In the genomic region with DNA sequence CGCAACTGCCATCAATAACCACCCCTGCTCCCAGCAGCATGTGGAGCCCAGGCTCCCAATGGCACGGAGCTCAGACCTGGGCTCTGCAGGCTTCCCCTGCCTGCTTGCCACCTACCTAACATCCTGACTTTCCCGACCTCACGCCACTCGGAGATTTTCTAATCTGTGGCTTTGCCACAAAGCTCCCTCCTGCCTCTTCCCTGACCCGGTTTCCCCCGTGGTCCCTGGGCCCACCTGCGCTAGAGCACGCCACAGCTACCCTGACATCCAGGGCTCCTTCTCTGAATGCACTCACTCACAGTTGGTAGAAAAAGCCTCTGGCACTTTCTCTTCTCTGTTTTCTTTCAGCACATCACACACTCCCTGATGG, we compare ENCODE assay signal across 21 cellular contexts.
"Had no signal": no experiment of that assay in that cellular context is flagged by ENCODE, and none has a peak within 500 bp of the region (broad histone marks: within the 10 kb centered on the region; RNA-seq: fewer than 3 reads in every experiment).

No MANE protein-coding gene starts in this region.

- ATAC-seq: left cardiac atrium, right lobe of liver had no signal

- H3K27ac ChIP-seq: ascending aorta, brain microvascular endothelial cell, heart left ventricle, parathyroid adenoma, right lobe of liver, skin epidermis, upper lobe of left lung, VCaP had no signal

- H3K9me3 Mint-ChIP-seq: dendritic cell treated with granulocyte-macrophage colony-stimulating factor and Interleukin-4, amounts not matched to agents 40 ng/mL and 50 ng/mL, for 4 days; nephron; T-helper 2 cell treated with Interferon-gamma antibody and Interleukin-4, amounts not matched to agents 5 μg/mL and 100 μg/mL, for 36 hours had no signal

- H3K4me1 Mint-ChIP-seq: nephron had no signal

- H3K9me3 ChIP-seq: ascending aorta, heart left ventricle, right lobe of liver, SK-N-SH, upper lobe of left lung had no signal

- H3K4me1 ChIP-seq: ascending aorta, heart left ventricle, parathyroid adenoma, right lobe of liver, upper lobe of left lung had no signal

- DNase-seq: activated CD8-positive, alpha-beta memory T cell treated with anti-CD3 and anti-CD28 coated beads, Interleukin-2, amount 50 U/mL, for 48 hours; brain microvascular endothelial cell; caudate nucleus; effector CD4-positive, alpha-beta T cell; heart left ventricle; islet precursor cell; left cardiac atrium; mesenchymal stem cell; right lobe of liver; SIG-M5; SK-N-SH; stimulated activated CD4-positive, alpha-beta T cell treated with anti-CD3 and anti-CD28 coated beads, Interleukin-2, amount 100 ng/mL, for 24 hours; stimulated activated naive CD4-positive, alpha-beta T cell; upper lobe of left lung had no signal

- H3K27me3 Mint-ChIP-seq: dendritic cell treated with granulocyte-macrophage colony-stimulating factor and Interleukin-4, amounts not matched to agents 40 ng/mL and 50 ng/mL, for 4 days had no signal

- H3K27ac Mint-ChIP-seq: dendritic cell treated with granulocyte-macrophage colony-stimulating factor and Interleukin-4, amounts not matched to agents 40 ng/mL and 50 ng/mL, for 4 days; nephron; T-helper 2 cell treated with Interferon-gamma antibody and Interleukin-4, amounts not matched to agents 5 μg/mL and 100 μg/mL, for 36 hours had no signal

- H3K4me3 Mint-ChIP-seq: dendritic cell treated with granulocyte-macrophage colony-stimulating factor and Interleukin-4, amounts not matched to agents 40 ng/mL and 50 ng/mL, for 4 days; nephron; T-helper 2 cell treated with Interferon-gamma antibody and Interleukin-4, amounts not matched to agents 5 μg/mL and 100 μg/mL, for 36 hours had no signal

- H3K4me3 ChIP-seq: ascending aorta, heart left ventricle, right lobe of liver, skin epidermis, upper lobe of left lung had no signal

- H3K27me3 ChIP-seq: ascending aorta, brain microvascular endothelial cell, heart left ventricle, right lobe of liver, upper lobe of left lung had no signal
